In the genomic region with DNA sequence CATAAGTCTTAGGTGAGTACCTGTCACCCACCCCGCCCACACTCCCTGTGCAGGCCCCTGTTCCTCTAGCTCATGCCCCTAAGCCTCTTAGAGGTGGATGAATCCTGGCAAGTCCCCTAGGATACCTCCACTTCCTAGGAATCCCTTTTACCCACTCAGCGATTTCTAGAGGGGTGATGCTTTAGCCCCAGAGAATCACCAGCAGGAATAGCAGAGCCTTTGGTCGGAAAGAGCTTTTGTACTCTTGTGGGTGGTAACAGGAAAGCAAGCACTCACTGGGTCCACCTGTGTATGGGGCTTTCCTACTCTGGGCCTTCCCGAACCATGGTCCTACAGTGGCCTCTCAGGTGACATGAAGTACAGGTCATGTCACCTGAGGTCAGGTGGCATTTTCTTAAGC, we compare ENCODE assay signal across 16 cellular contexts.
DNase-seq lines count a peak whose midpoint lies in the region; ATAC-seq and TF ChIP-seq lines count a peak whose summit lies in the region.
"Had no signal": no experiment of that assay in that cellular context is flagged by ENCODE, and none has a peak within 500 bp of the region (broad histone marks: within the 10 kb centered on the region; RNA-seq: fewer than 3 reads in every experiment).

No MANE protein-coding gene starts in this region.

- H3K79me2 ChIP-seq in ACC112 (ENCODE audit: control insufficient read depth, insufficient read depth, low read length, unreplicated experiment), result peaks cover 81% of the 10 kb centered on the region

- H3K27me3 Mint-ChIP-seq in HFFc6 (ENCODE audit: insufficient read depth), result peaks cover 9% of the 10 kb centered on the region
- H3K27me3 Mint-ChIP-seq: IgD-negative memory B cell had no signal

- intact Hi-C loops in gastrocnemius medialis (cut with DNase I; ENCODE audit: low total_unique reads), result no loop called here
- intact Hi-C loops in esophagus squamous epithelium (cut with DNase I), result no loop called here

- H3K9ac ChIP-seq in adipocyte (ENCODE audit: low read length), result peak overlapping the region; percentile 98
- H3K9ac ChIP-seq: BLaER1 had no signal

- H3K4me1 ChIP-seq in ACC112 (ENCODE audit: control insufficient read depth, insufficient read depth, low read length, unreplicated experiment) (peaks cover 73% of the 10 kb centered on the region), adipocyte (ENCODE audit: control insufficient read depth, insufficient read depth, low read length) (peaks cover 90% of the 10 kb centered on the region), gastrocnemius medialis (peaks cover 43 to 62% of the 10 kb centered on the region in 2 donors), esophagus squamous epithelium (peaks cover 19 to 44% (median 28%) of the 10 kb centered on the region in 3 donors)
- H3K4me1 ChIP-seq: Caco-2, HAP-1 had no signal

- peaks cover 71% of the 10 kb centered on the region for H3K36me3 Mint-ChIP-seq in HFFc6 (ENCODE audit: low read depth)

- H2AFZ ChIP-seq in ACC112 (ENCODE audit: low read length, unreplicated experiment), result no peak overlapping the region

- peak overlapping the region; percentile 50; the same call in 1 of the 2 replicates for H3K27ac Mint-ChIP-seq in HFFc6
- H3K27ac Mint-ChIP-seq: IgD-negative memory B cell had no signal

- in situ Hi-C loops in gastrocnemius medialis (cut with MboI; ENCODE audit: low sequenced_read_pairs in 4 of 4), result no loop called here

- H3K27me3 ChIP-seq in ACC112 (ENCODE audit: insufficient read depth, low read length) (no peaks in the 10 kb centered on the region), adipocyte (replicated peaks; ENCODE audit: control insufficient read depth, insufficient read depth, low read length) (no peaks in the 10 kb centered on the region), gastrocnemius medialis (no peaks in the 10 kb centered on the region), esophagus squamous epithelium (no peaks in the 10 kb centered on the region)
- H3K27me3 ChIP-seq: BLaER1 had no signal

- H3K4me3 Mint-ChIP-seq in HFFc6, result no peak overlapping the region
- H3K4me3 Mint-ChIP-seq: CD8-positive, alpha-beta memory T cell; IgD-negative memory B cell had no signal

- no peak for DNase-seq in HFFc6
- DNase-seq in adipocyte (ENCODE audit: low read depth), result no peak
- DNase-seq in gastrocnemius medialis, result no peak
- no peak for DNase-seq in ureter (ENCODE audit: low spot score)
- no peak for DNase-seq in stimulated activated CD4-positive, alpha-beta T cell treated with anti-CD3 and anti-CD28 coated beads, Interleukin-4, amount 100 ng/mL, for 1 hour
- DNase-seq in esophagus squamous epithelium (lab: John Stamatoyannopoulos, UW), result no peak
- DNase-seq: AML-193; Caco-2; CD8-positive, alpha-beta memory T cell; DMS53; GF-D8 had no signal

- TF ChIP-seq CTCF in HFFc6 (IDR thresholded peaks at IDR 0.05) (no peak), gastrocnemius medialis (IDR thresholded peaks at IDR 0.05 in 4 of 5, conservative IDR thresholded peaks at IDR 0.05 in 1 of 5) (no peak), esophagus squamous epithelium (IDR thresholded peaks at IDR 0.05) (no peak)

- H3K27ac ChIP-seq in ACC112 (ENCODE audit: low read depth, low read length) (peak overlapping the region; percentile 51; the same call in 1 of the 2 replicates), gastrocnemius medialis (peak overlapping the region in 3 of 4 donors; percentile 35 to 85 (median 36)), esophagus squamous epithelium (no peak overlapping the region)
- H3K27ac ChIP-seq: BLaER1 had no signal

- ATAC-seq in gastrocnemius medialis (no peak), HG03025 (IDR thresholded peaks at IDR 0.05; ENCODE audit: low FRiP score, unreplicated experiment) (no peak)

- H3K36me3 ChIP-seq in ACC112 (ENCODE audit: insufficient read depth, low read length) (peaks cover 52% of the 10 kb centered on the region), adipocyte (ENCODE audit: control insufficient read depth, insufficient read depth, low read length, severe bottlenecking) (peaks cover 76% of the 10 kb centered on the region), gastrocnemius medialis (no peaks in the 10 kb centered on the region), esophagus squamous epithelium (peaks cover 0 to 64% (median 0%) of the 10 kb centered on the region in 3 donors)
- H3K36me3 ChIP-seq: HAP-1 had no signal

- H3K9me3 ChIP-seq in adipocyte (ENCODE audit: control insufficient read depth, low read length) (no peaks in the 10 kb centered on the region), gastrocnemius medialis (no peaks in the 10 kb centered on the region), esophagus squamous epithelium (no peaks in the 10 kb centered on the region)
- H3K9me3 ChIP-seq: BLaER1, Caco-2, HAP-1 had no signal

- no peaks in the 10 kb centered on the region for H3K9me3 Mint-ChIP-seq in HFFc6
- H3K9me3 Mint-ChIP-seq: CD8-positive, alpha-beta memory T cell; IgD-negative memory B cell had no signal

- no peak for TF ChIP-seq POLR2A in gastrocnemius medialis (IDR thresholded peaks at IDR 0.05)
- no peak for TF ChIP-seq POLR2A in esophagus squamous epithelium (IDR thresholded peaks at IDR 0.05)

- 80 to 93% methylated on average over 2 to 3 of the region's 4 CpGs for whole genome bisulfite sequencing in esophagus squamous epithelium, 2 donors

- H3K4me1 Mint-ChIP-seq in HFFc6 (ENCODE audit: low read depth), result peaks cover 90% of the 10 kb centered on the region

- H3K4me3 ChIP-seq in ACC112 (ENCODE audit: low read depth, low read length) (no peak overlapping the region), adipocyte (ENCODE audit: low read length) (peak overlapping the region; percentile 91), gastrocnemius medialis (no peak overlapping the region), esophagus squamous epithelium (no peak overlapping the region)
- H3K4me3 ChIP-seq: BLaER1, HAP-1 had no signal

Comparison
In these comparisons a context has a peak if more than half of its experiments do, and no peak if none do; other contexts are left out.
1. H3K27ac ChIP-seq: peak in ACC112 (single experiment) and gastrocnemius medialis (3 of 4); none in esophagus squamous epithelium (0 of 4).